Comparison of ENCODE assay signal across 23 cellular contexts in genomic region chrX:97692575-97692974, GRCh38.
DNase-seq lines count a peak whose midpoint lies in the region; FAIRE-seq and TF ChIP-seq lines count a peak whose summit lies in the region.
"Had no signal": no experiment of that assay in that cellular context is flagged by ENCODE, and none has a peak within 500 bp of the region (broad histone marks: within the 10 kb centered on the region; RNA-seq: fewer than 3 reads in every experiment).

No MANE protein-coding gene starts in this region.

- FAIRE-seq in colon (lab: Jason Lieb, UNC), result peak; percentile 72
- FAIRE-seq: G401.6, HTR-8/SVneo had no signal

- H3K9ac ChIP-seq in OCI-LY3 (ENCODE audit: low read length) (no peak overlapping the region), neuronal stem cell (ENCODE audit: low read depth, low read length, poor library complexity) (no peak overlapping the region)

- H3K9me3 ChIP-seq in OCI-LY3 (ENCODE audit: insufficient read depth, low read length) (no peaks in the 10 kb centered on the region), neuronal stem cell (replicated peaks in 1 of 2; ENCODE audit: control insufficient read depth in 2 of 2, insufficient read depth in 1 of 2, low read depth in 1 of 2, low read length in 2 of 2) (peaks cover 0 to 6% of the 10 kb centered on the region in 2 donors)

- no peak overlapping the region for H2AFZ ChIP-seq in OCI-LY3 (ENCODE audit: low read depth, low read length)
- peak overlapping the region; percentile 56 for H2AFZ ChIP-seq in neuronal stem cell (ENCODE audit: low read length)

- no peak overlapping the region for H3K27ac Mint-ChIP-seq in HFFc6
- no peak overlapping the region for H3K27ac Mint-ChIP-seq in activated naive CD8-positive, alpha-beta T cell treated with anti-CD3 and anti-CD28 coated beads for 36 hours

- H3K27me3 Mint-ChIP-seq in HFFc6 (ENCODE audit: insufficient read depth), result no peaks in the 10 kb centered on the region; the same call in 1 of the 2 replicates
- no peaks in the 10 kb centered on the region for H3K27me3 Mint-ChIP-seq in activated naive CD8-positive, alpha-beta T cell treated with anti-CD3 and anti-CD28 coated beads for 36 hours

- no peak overlapping the region for H3K4me2 ChIP-seq in OCI-LY3 (ENCODE audit: low read length)
- H3K4me2 ChIP-seq in neuronal stem cell (ENCODE audit: insufficient read depth, low read length, poor library complexity, severe bottlenecking), result no peak overlapping the region

- H3K23ac ChIP-seq in neuronal stem cell (ENCODE audit: low read depth, low read length, poor library complexity), result no peak overlapping the region

- no peak overlapping the region for H2BK120ac ChIP-seq in neuronal stem cell (ENCODE audit: low read depth, low read length)

- H2BK15ac ChIP-seq in neuronal stem cell (ENCODE audit: low read length), result no peak overlapping the region

- H3K79me1 ChIP-seq in neuronal stem cell (ENCODE audit: low read depth, low read length), result no peaks in the 10 kb centered on the region

- H3K36me3 Mint-ChIP-seq in HFFc6 (ENCODE audit: low read depth), result no peaks in the 10 kb centered on the region
- H3K36me3 Mint-ChIP-seq in activated naive CD8-positive, alpha-beta T cell treated with anti-CD3 and anti-CD28 coated beads for 36 hours, result no peaks in the 10 kb centered on the region

- H3K9me3 Mint-ChIP-seq in HFFc6, result no peaks in the 10 kb centered on the region
- no peaks in the 10 kb centered on the region for H3K9me3 Mint-ChIP-seq in activated naive CD8-positive, alpha-beta T cell treated with anti-CD3 and anti-CD28 coated beads for 36 hours

- H3K36me3 ChIP-seq in OCI-LY3 (replicated peaks; ENCODE audit: low read depth, low read length) (no peaks in the 10 kb centered on the region), neuronal stem cell (replicated peaks in 1 of 2; ENCODE audit: control insufficient read depth in 2 of 2, insufficient read depth in 2 of 2, low read length in 2 of 2) (no peaks in the 10 kb centered on the region)

- H2AK5ac ChIP-seq in neuronal stem cell (ENCODE audit: low read depth, low read length), result no peak overlapping the region

- H4K20me1 ChIP-seq in OCI-LY3 (ENCODE audit: insufficient read depth, low read length), result no peaks in the 10 kb centered on the region

- no peak overlapping the region for H3K18ac ChIP-seq in neuronal stem cell (ENCODE audit: low read length)

- no peak for DNase-seq in HFFc6
- no peak for DNase-seq in neuronal stem cell (ENCODE audit: low spot score)
- no peak for DNase-seq in NCI-H748 treated with DMSO at 0.1 percent for 48 hours (lab: John Stamatoyannopoulos, UW)
- DNase-seq in RKO (ENCODE audit: low spot score), result no peak
- no peak for DNase-seq in activated naive CD8-positive, alpha-beta T cell treated with anti-CD3 and anti-CD28 coated beads for 36 hours
- DNase-seq: ACHN; DND-41; HCEC 1CT; NCI-H1092 treated with DMSO at 0.1 percent for 48 hours; NCI-H146; NCI-H2029 treated with DMSO at 0.1 percent for 48 hours; NCI-H2171 treated with DMSO at 0.1 percent for 48 hours; NCI-H446; NCI-H526 treated with DMSO at 0.1 percent for 48 hours; NK-92 treated with Interleukin-12 subunit alpha and Interleukin-12 subunit beta, amount 100 ng/mL, for 24 hours; OCI-M1; RPMI8226; SIG-M5 had no signal

- no peak overlapping the region for H2BK12ac ChIP-seq in neuronal stem cell (ENCODE audit: low read length)

- H2BK5ac ChIP-seq in neuronal stem cell (ENCODE audit: low read length), result no peak overlapping the region

- H3K4me1 ChIP-seq in OCI-LY3 (ENCODE audit: low read length) (no peaks in the 10 kb centered on the region), neuronal stem cell (ENCODE audit: control insufficient read depth in 2 of 2, insufficient read depth in 1 of 2, low read depth in 1 of 2, low read length in 2 of 2) (no peaks in the 10 kb centered on the region)

- no peak overlapping the region for H3K4ac ChIP-seq in neuronal stem cell (ENCODE audit: low read length)

- no peaks in the 10 kb centered on the region for H3K27me3 ChIP-seq in OCI-LY3 (ENCODE audit: low read depth, low read length)
- H3K27me3 ChIP-seq in neuronal stem cell (ENCODE audit: control insufficient read depth in 3 of 3, insufficient read depth in 3 of 3, low read depth in 1 of 3, low read length in 3 of 3), result no peaks in the 10 kb centered on the region

- no peak overlapping the region for H4K91ac ChIP-seq in neuronal stem cell (ENCODE audit: low read depth, low read length, poor library complexity)

- no peak overlapping the region for H3K4me3 Mint-ChIP-seq in HFFc6
- no peak overlapping the region for H3K4me3 Mint-ChIP-seq in activated naive CD8-positive, alpha-beta T cell treated with anti-CD3 and anti-CD28 coated beads for 36 hours

- H3K4me3 ChIP-seq in OCI-LY3 (ENCODE audit: low read length) (no peak overlapping the region), neuronal stem cell (ENCODE audit: low read length in 2 of 2) (no peak overlapping the region)

- TF ChIP-seq CTCF in HFFc6 (IDR thresholded peaks at IDR 0.05) (0 out of 2 replicates have a peak, but pooled peaks have one; percentile 13), OCI-LY3 (IDR thresholded peaks at IDR 0.05; ENCODE audit: low read depth, low read length) (peak; percentile 21; the same call in 1 of the 2 replicates)

- no peaks in the 10 kb centered on the region for H3K79me2 ChIP-seq in OCI-LY3 (ENCODE audit: low read length)

- H3K27ac ChIP-seq in OCI-LY3 (ENCODE audit: low read length), result no peak overlapping the region
- H3K27ac ChIP-seq in neuronal stem cell (replicated peaks; ENCODE audit: low read length), result no peak overlapping the region
- H3K27ac ChIP-seq: C4-2B had no signal

- H4K8ac ChIP-seq in neuronal stem cell (ENCODE audit: low read depth, low read length), result no peak overlapping the region

- no peaks in the 10 kb centered on the region for H3K4me1 Mint-ChIP-seq in HFFc6 (ENCODE audit: low read depth)
- no peaks in the 10 kb centered on the region for H3K4me1 Mint-ChIP-seq in activated naive CD8-positive, alpha-beta T cell treated with anti-CD3 and anti-CD28 coated beads for 36 hours

- H3K14ac ChIP-seq in neuronal stem cell (ENCODE audit: low read length), result no peak overlapping the region

- WGBS in neuronal stem cell (ENCODE audit: extremely low coverage in 2 of 2, insufficient read length in 2 of 2, insufficient replicate concordance in 1 of 2), 2 donors, result no CpG with 5 or more reads among the region's 2 CpGs
